11 cellular contexts compared by ENCODE assay signal in the genomic region with DNA sequence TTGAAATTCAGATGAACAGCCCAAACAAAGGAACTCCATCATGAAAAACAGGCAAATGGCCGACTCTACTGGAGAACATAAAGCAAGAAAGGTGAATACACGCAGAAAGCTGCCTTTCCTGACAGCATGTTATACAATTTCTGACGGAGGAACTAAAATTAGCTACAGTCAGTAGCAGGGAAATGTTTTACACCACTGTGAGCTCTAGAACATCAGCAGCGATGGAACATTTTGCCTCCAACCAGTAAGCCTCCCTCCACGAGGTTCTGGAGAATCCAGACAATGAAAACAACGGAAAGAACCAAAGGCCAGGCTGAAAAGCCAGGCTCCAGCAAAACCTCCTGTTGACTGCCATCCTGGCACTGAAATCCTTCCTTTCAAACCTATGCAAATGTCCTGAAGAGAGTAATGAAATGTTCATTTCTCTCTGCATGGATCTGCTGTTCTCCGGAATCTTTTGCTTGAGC.
DNase-seq lines count a peak whose midpoint lies in the region; ATAC-seq lines count a peak whose summit lies in the region.
"Had no signal": no experiment of that assay in that cellular context is flagged by ENCODE, and none has a peak within 500 bp of the region (broad histone marks: within the 10 kb centered on the region; RNA-seq: fewer than 3 reads in every experiment).

No MANE protein-coding gene starts in this region.

- H3K27ac ChIP-seq in BLaER1 treated with 17β-estradiol and CSF1 and Interleukin-3, amounts not matched to agents 10 nM and 100 nM = peak overlapping the region; percentile 41 to 98 (median 90); a peak in 21 of 22 replicates
- H3K27ac ChIP-seq: parathyroid adenoma had no signal

- in situ Hi-C loops in HAP-1 (cut with MboI; ENCODE audit: low sequenced_read_pairs) = no loop called here

- intact Hi-C loops in left ventricle myocardium superior (cut with micrococcal nuclease) = no loop called here

- no peaks in the 10 kb centered on the region for H4K20me1 ChIP-seq in BLaER1 treated with 17β-estradiol and CSF1 and Interleukin-3, amounts not matched to agents 10 nM and 100 nM

- ATAC-seq in GM21381 (IDR thresholded peaks at IDR 0.05; ENCODE audit: unreplicated experiment) (peak; percentile 13), HG03457 (IDR thresholded peaks at IDR 0.05; ENCODE audit: unreplicated experiment) (peak; percentile 2), left ventricle myocardium superior (peak; percentile 55), HG02571 (IDR thresholded peaks at IDR 0.05; ENCODE audit: unreplicated experiment) (no peak)

- H3K36me3 ChIP-seq in BLaER1 treated with 17β-estradiol and CSF1 and Interleukin-3, amounts not matched to agents 10 nM and 100 nM = peaks cover 40 to 55% (median 51%) of the 10 kb centered on the region in 11 experiments
- peaks cover 6% of the 10 kb centered on the region for H3K36me3 ChIP-seq in HAP-1 (replicated peaks)

- H3K27me3 ChIP-seq in BLaER1 treated with 17β-estradiol and CSF1 and Interleukin-3, amounts not matched to agents 10 nM and 100 nM = no peaks in the 10 kb centered on the region
- H3K27me3 ChIP-seq in HAP-1 (ENCODE audit: low read depth) = no peaks in the 10 kb centered on the region

- H3K9me3 ChIP-seq in BLaER1 treated with 17β-estradiol and CSF1 and Interleukin-3, amounts not matched to agents 10 nM and 100 nM (replicated peaks in 1 of 11) = peaks cover 0 to 16% (median 0%) of the 10 kb centered on the region in 11 experiments; a peak in 6 of 22 replicates
- H3K9me3 ChIP-seq in HAP-1 = no peaks in the 10 kb centered on the region

- peak overlapping the region; percentile 77 to 98 (median 93) for H3K4me2 ChIP-seq in BLaER1 treated with 17β-estradiol and CSF1 and Interleukin-3, amounts not matched to agents 10 nM and 100 nM

- DNase-seq in left ventricle myocardium superior (no peak), DMS153 treated with DMSO at 0.1 percent for 48 hours (lab: John Stamatoyannopoulos, UW; ENCODE audit: unreplicated experiment) (no peak), HAP-1 (ENCODE audit: low spot score in 2 of 2) (no peak), GOT3 (lab: John Stamatoyannopoulos, UW) (no peak)
- DNase-seq: AML-193, dermis blood vessel endothelial cell had no signal

- peak overlapping the region in 9 of 10 experiments; percentile 1 to 46 (median 24); a peak in 13 of 20 replicates for H3K4me3 ChIP-seq in BLaER1 treated with 17β-estradiol and CSF1 and Interleukin-3, amounts not matched to agents 10 nM and 100 nM
- H3K4me3 ChIP-seq in HAP-1 = no peak overlapping the region

- H3K4me1 ChIP-seq in BLaER1 treated with 17β-estradiol and CSF1 and Interleukin-3, amounts not matched to agents 10 nM and 100 nM = peaks cover 74 to 92% (median 80%) of the 10 kb centered on the region in 10 experiments
- H3K4me1 ChIP-seq in HAP-1 = no peaks in the 10 kb centered on the region
- H3K4me1 ChIP-seq: parathyroid adenoma had no signal

- peak overlapping the region; percentile 56 to 88 (median 78); a peak in 21 of 22 replicates for H3K9ac ChIP-seq in BLaER1 treated with 17β-estradiol and CSF1 and Interleukin-3, amounts not matched to agents 10 nM and 100 nM
- H3K9ac ChIP-seq: parathyroid adenoma had no signal
